8 cellular contexts compared by ENCODE assay signal in the genomic region with DNA sequence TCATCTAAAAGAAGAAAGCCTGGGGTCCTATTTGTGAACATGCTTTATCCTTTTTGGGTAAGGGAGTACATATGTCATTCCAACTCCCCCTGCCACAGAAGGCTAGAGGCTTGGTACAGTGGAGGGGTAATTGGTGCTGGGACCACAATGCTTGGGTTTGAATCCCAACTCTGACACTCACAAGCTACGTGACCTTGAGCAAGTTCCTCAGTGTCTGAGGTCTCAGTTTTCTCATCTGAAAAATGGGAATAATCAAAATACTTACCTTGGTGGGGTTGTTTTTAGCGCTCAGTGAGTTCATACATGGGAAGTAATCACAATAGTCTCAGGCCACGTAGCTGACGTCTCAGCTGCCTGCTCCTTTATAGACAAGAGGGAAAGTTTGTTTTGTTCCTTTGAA.
"Had no signal": no experiment of that assay in that cellular context is flagged by ENCODE, and none has a peak within 500 bp of the region (broad histone marks: within the 10 kb centered on the region; RNA-seq: fewer than 3 reads in every experiment).

No MANE protein-coding gene starts in this region.

- ATAC-seq: GM12878 had no signal

- H3K4me3 ChIP-seq: GM12878 had no signal

- FAIRE-seq: G401.6, GM12878, GM12891, GM12892, GM18507, GM19239 had no signal

- DNase-seq: GDM1, GF-D8 had no signal
